21 cellular contexts compared by ENCODE assay signal in the genomic region with DNA sequence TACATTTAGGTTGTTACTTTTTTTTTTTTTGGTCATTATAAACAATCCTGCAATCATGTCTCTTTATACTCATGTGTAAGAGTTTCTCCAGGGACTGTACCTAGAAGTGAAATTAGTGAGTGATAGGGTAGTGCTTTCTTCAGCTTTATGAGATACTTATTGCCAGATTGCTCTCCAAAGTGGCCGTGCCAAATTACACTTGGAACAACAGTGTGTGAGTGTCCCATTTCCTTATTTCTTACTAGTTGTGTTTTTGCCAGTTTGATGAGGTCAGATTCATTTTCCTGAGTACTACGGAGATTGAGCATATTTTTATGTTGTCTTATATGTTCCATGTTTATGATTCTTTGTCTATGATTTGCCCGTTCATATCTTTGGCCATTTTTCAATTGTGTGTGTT. TPM values are rescaled to one million over a fixed set of nuclear protein-coding genes. Genes with fewer than 3 reads are reported as not detected.
DNase-seq lines count a peak whose midpoint lies in the region; FAIRE-seq and TF ChIP-seq lines count a peak whose summit lies in the region.
"Had no signal": no experiment of that assay in that cellular context is flagged by ENCODE, and none has a peak within 500 bp of the region (broad histone marks: within the 10 kb centered on the region; RNA-seq: fewer than 3 reads in every experiment).

No MANE protein-coding gene starts in this region.

- H3K4me2 ChIP-seq in osteoblast (ENCODE audit: insufficient read depth, low read length) = peak overlapping the region; percentile 42

- peaks cover 59% of the 10 kb centered on the region for H3K4me1 ChIP-seq in osteoblast (ENCODE audit: insufficient read depth, low read length)

- in situ Hi-C loops in G401 (cut with HindIII; ENCODE audit: low sequenced_read_pairs) = no loop called here

- H4K20me1 ChIP-seq in osteoblast (ENCODE audit: insufficient read depth, low read length) = peaks cover 80% of the 10 kb centered on the region

- no peak overlapping the region for H2AFZ ChIP-seq in osteoblast (ENCODE audit: low read length)

- H3K9me3 ChIP-seq in osteoblast (ENCODE audit: low read depth, low read length) = no peaks in the 10 kb centered on the region
- H3K9me3 ChIP-seq: tibial artery had no signal

- peaks cover 5% of the 10 kb centered on the region for H3K36me3 ChIP-seq in osteoblast (ENCODE audit: insufficient read depth, low read length)
- H3K36me3 ChIP-seq: tibial artery had no signal

- H3K79me2 ChIP-seq in osteoblast (ENCODE audit: insufficient read depth, low read length) = peaks cover 98% of the 10 kb centered on the region

- no peak for FAIRE-seq in RCC 7860 (lab: Jason Lieb, UNC)
- FAIRE-seq: H1 had no signal

- H3K27ac ChIP-seq in osteoblast (ENCODE audit: low read depth, low read length) = peak overlapping the region; percentile 89
- H3K27ac ChIP-seq: tibial artery had no signal

- no peak overlapping the region for H3K4me3 ChIP-seq in osteoblast (ENCODE audit: insufficient read depth, low read length)
- H3K4me3 ChIP-seq: tibial artery had no signal

- DNase-seq in G401 (ENCODE audit: low spot score) (peak; percentile 26), NCI-H446 (lab: John Stamatoyannopoulos, UW) (peak; percentile 28 to 66), fibroblast of gingiva (ENCODE audit: low read depth) (peak; percentile 52), osteoblast (ENCODE audit: insufficient read length, low spot score, missing footprints) (no peak), GF-D8 (lab: John Stamatoyannopoulos, UW) (no peak), NOMO-1 treated with DMSO at 0.1 percent for 48 hours (lab: John Stamatoyannopoulos, UW; ENCODE audit: unreplicated experiment) (no peak), COLO668 (lab: John Stamatoyannopoulos, UW; ENCODE audit: unreplicated experiment) (no peak), RCC 7860 (ENCODE audit: low spot score) (no peak)
- DNase-seq: activated CD4-positive, alpha-beta memory T cell treated with anti-CD3 and anti-CD28 coated beads, Interleukin-2, amount 10 ng/mL, durations not matched to agents 7 days and 5 days; CD8-positive, alpha-beta T cell; DND-41; effector memory CD8-positive, alpha-beta T cell; islet precursor cell; KG1; mesendoderm; naive thymus-derived CD4-positive, alpha-beta T cell; NCI-H1048; NCI-H2029; stimulated activated naive B cell treated with anti-CD40 and anti-IgM and Interleukin-4, amounts not matched to agents 10 μg/mL and 1 μg/mL and 100 μg/mL, for 72 hours had no signal

- H3K27me3 ChIP-seq in osteoblast (ENCODE audit: insufficient read depth, low read length) = no peaks in the 10 kb centered on the region
- H3K27me3 ChIP-seq: tibial artery had no signal

- no peak for TF ChIP-seq CTCF in osteoblast (IDR thresholded peaks at IDR 0.05; ENCODE audit: extremely low read depth, low read depth, low read length)

RNA-seq across cellular contexts. Expression of a gene that starts 39.2 kb away (rescaled TPM):
- 192 and 279 TPM in 2 replicates for total RNA-seq in G401 (2014; rRNA removed; shearing (Covaris generic))
- total RNA-seq in osteoblast = 775 and 796 TPM in 2 replicates

Comparison
In these comparisons a context has a peak if more than half of its experiments do, and no peak if none do; other contexts are left out.
1. DNase-seq: peak in G401 (single experiment), NCI-H446 (2 of 2) and fibroblast of gingiva (single experiment); none in osteoblast (single experiment), GF-D8 (single experiment), NOMO-1 treated with DMSO at 0.1 percent for 48 hours (single experiment), COLO668 (single experiment) and RCC 7860 (single experiment).